Comparison of ENCODE assay signal across 20 cellular contexts in the genomic region with DNA sequence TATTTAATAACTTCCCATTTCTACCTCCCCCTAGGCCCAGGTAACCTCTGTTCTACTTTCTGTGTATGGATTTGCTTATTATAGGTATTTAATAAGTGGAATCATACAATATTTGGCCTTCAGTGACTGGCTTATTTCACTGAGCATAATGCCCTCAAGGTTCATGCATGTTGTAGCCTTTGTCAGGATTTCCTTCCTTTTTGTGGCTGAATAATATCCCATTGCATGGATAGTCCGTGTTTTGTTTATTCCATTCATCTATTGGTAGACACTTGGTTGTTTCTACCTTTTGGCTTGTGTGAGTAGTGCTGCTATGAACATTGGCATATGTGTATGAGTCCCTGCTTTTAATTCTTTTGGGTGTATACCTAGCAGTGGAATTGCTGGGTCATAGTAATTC. TPM values are rescaled to one million over a fixed set of nuclear protein-coding genes. Genes with fewer than 3 reads are reported as not detected.
DNase-seq lines count a peak whose midpoint lies in the region; ATAC-seq and TF ChIP-seq lines count a peak whose summit lies in the region.
"Had no signal": no experiment of that assay in that cellular context is flagged by ENCODE, and none has a peak within 500 bp of the region (broad histone marks: within the 10 kb centered on the region; RNA-seq: fewer than 3 reads in every experiment).

No MANE protein-coding gene starts in this region.

- no peaks in the 10 kb centered on the region for H3K9me2 ChIP-seq in GM23338 (ENCODE audit: insufficient read depth)

- no peak for TF ChIP-seq POLR2A in gastrocnemius medialis (IDR thresholded peaks at IDR 0.05)

- H3K4me3 Mint-ChIP-seq in activated T-cell treated with anti-CD3 and anti-CD28 coated beads, Interleukin-2, amount 50 U/mL, for 24 hours: no peak overlapping the region
- H3K4me3 Mint-ChIP-seq in activated T-cell treated with anti-CD3 and anti-CD28 coated beads, Interleukin-2, amount 50 U/mL, for 4 hours: no peak overlapping the region
- H3K4me3 Mint-ChIP-seq in GM23338: no peak overlapping the region; the same call in 2 of the 3 replicates
- H3K4me3 Mint-ChIP-seq: CD14-positive monocyte had no signal

- TF ChIP-seq CTCF in GM23338 (conservative IDR thresholded peaks at IDR 0.05; ENCODE audit: low read depth in 2 of 2): no peak
- TF ChIP-seq CTCF in gastrocnemius medialis (IDR thresholded peaks at IDR 0.05 in 4 of 5, conservative IDR thresholded peaks at IDR 0.05 in 1 of 5): no peak

- no peak overlapping the region for H3K4me2 ChIP-seq in GM23338
- H3K4me2 ChIP-seq: A549 had no signal

- peaks cover 80% of the 10 kb centered on the region for H3K4me1 ChIP-seq in GM23338 (ENCODE audit: insufficient read depth)
- peaks cover 33% of the 10 kb centered on the region for H3K4me1 ChIP-seq in endocrine pancreas (ENCODE audit: control insufficient read depth, insufficient read depth, low read length)
- H3K4me1 ChIP-seq in gastrocnemius medialis: peaks cover 93 to 94% of the 10 kb centered on the region in 2 donors

- H3K27ac Mint-ChIP-seq in activated T-cell treated with anti-CD3 and anti-CD28 coated beads, Interleukin-2, amount 50 U/mL, for 24 hours: peak overlapping the region; percentile 58
- H3K27ac Mint-ChIP-seq in GM23338: peak overlapping the region; percentile 54; the same call in 1 of the 2 replicates

- H3K27ac ChIP-seq in GM23338 (ENCODE audit: low read depth) (peak overlapping the region; percentile 11; the same call in 1 of the 2 replicates), gastrocnemius medialis (peak overlapping the region in 3 of 4 donors; percentile 31 to 74 (median 35))
- H3K27ac ChIP-seq: A549, HL-60 had no signal

- intact Hi-C loops in gastrocnemius medialis (cut with DNase I; ENCODE audit: low total_unique reads): no loop called here

- H3K4me1 Mint-ChIP-seq in activated T-cell treated with anti-CD3 and anti-CD28 coated beads, Interleukin-2, amount 50 U/mL, for 24 hours (ENCODE audit: low read depth): peaks cover 91% of the 10 kb centered on the region
- H3K4me1 Mint-ChIP-seq in activated T-cell treated with anti-CD3 and anti-CD28 coated beads, Interleukin-2, amount 50 U/mL, for 4 hours (ENCODE audit: low read depth): peaks cover 91% of the 10 kb centered on the region
- peaks cover 86% of the 10 kb centered on the region for H3K4me1 Mint-ChIP-seq in GM23338

- H3K36me3 Mint-ChIP-seq in activated T-cell treated with anti-CD3 and anti-CD28 coated beads, Interleukin-2, amount 50 U/mL, for 24 hours (ENCODE audit: low read depth): peaks cover 90% of the 10 kb centered on the region
- peaks cover 24% of the 10 kb centered on the region for H3K36me3 Mint-ChIP-seq in activated T-cell treated with anti-CD3 and anti-CD28 coated beads, Interleukin-2, amount 50 U/mL, for 4 hours (ENCODE audit: insufficient read depth)
- H3K36me3 Mint-ChIP-seq in GM23338 (ENCODE audit: low read depth): peaks cover 76% of the 10 kb centered on the region

- peaks cover 90% of the 10 kb centered on the region for H4K20me1 ChIP-seq in GM23338 (replicated peaks; ENCODE audit: insufficient read depth)

- no peaks in the 10 kb centered on the region for H3F3A ChIP-seq in GM23338 (replicated peaks; ENCODE audit: low read depth)

- in situ Hi-C loops in gastrocnemius medialis (cut with MboI; ENCODE audit: low sequenced_read_pairs in 4 of 4): no loop called here

- H3K9me3 ChIP-seq in endocrine pancreas (ENCODE audit: control insufficient read depth, low read length) (no peaks in the 10 kb centered on the region), gastrocnemius medialis (no peaks in the 10 kb centered on the region)
- H3K9me3 ChIP-seq: A549, MG63 had no signal

- H2AFZ ChIP-seq in GM23338: no peak overlapping the region

- H3K27me3 Mint-ChIP-seq in activated T-cell treated with anti-CD3 and anti-CD28 coated beads, Interleukin-2, amount 50 U/mL, for 24 hours: no peaks in the 10 kb centered on the region
- no peaks in the 10 kb centered on the region for H3K27me3 Mint-ChIP-seq in activated T-cell treated with anti-CD3 and anti-CD28 coated beads, Interleukin-2, amount 50 U/mL, for 4 hours (ENCODE audit: low read depth)
- H3K27me3 Mint-ChIP-seq in GM23338 (ENCODE audit: insufficient read depth, low read depth, poor library complexity): peaks cover 7% of the 10 kb centered on the region

- H3K36me3 ChIP-seq in GM23338 (ENCODE audit: insufficient read depth): peaks cover 17% of the 10 kb centered on the region; the same call in 1 of the 2 replicates
- H3K36me3 ChIP-seq in endocrine pancreas (ENCODE audit: control insufficient read depth, insufficient read depth, low read length): peaks cover 6% of the 10 kb centered on the region
- peaks cover 0 to 5% of the 10 kb centered on the region in 2 donors for H3K36me3 ChIP-seq in gastrocnemius medialis

- ATAC-seq in activated T-cell treated with anti-CD3 and anti-CD28 coated beads, Interleukin-2, amount 50 U/mL, for 4 hours: no peak
- no peak for ATAC-seq in GM23338
- ATAC-seq in gastrocnemius medialis: no peak
- no peak for ATAC-seq in GM21717 (IDR thresholded peaks at IDR 0.05; ENCODE audit: unreplicated experiment)
- no peak for ATAC-seq in HG03045 (IDR thresholded peaks at IDR 0.05; ENCODE audit: unreplicated experiment)
- ATAC-seq: A549 had no signal

- DNase-seq in activated T-cell treated with anti-CD3 and anti-CD28 coated beads, Interleukin-2, amount 50 U/mL, for 24 hours: no peak
- no peak for DNase-seq in activated T-cell treated with anti-CD3 and anti-CD28 coated beads, Interleukin-2, amount 50 U/mL, for 4 hours
- no peak for DNase-seq in GM23338 (ENCODE audit: low spot score)
- no peak for DNase-seq in gastrocnemius medialis
- DNase-seq in activated gamma-delta T cell (lab: John Stamatoyannopoulos, UW): no peak
- DNase-seq: DMS53, HCEC 1CT, KBM-7, MG63, NCI-H1092 treated with DMSO at 0.1 percent for 48 hours, NCI-H1694, NCI-H345, NCI-H526 treated with DMSO at 0.1 percent for 48 hours had no signal

- H3K27me3 ChIP-seq in GM23338 (ENCODE audit: insufficient read depth): no peaks in the 10 kb centered on the region
- no peaks in the 10 kb centered on the region for H3K27me3 ChIP-seq in endocrine pancreas (ENCODE audit: control insufficient read depth, insufficient read depth, low read length)
- no peaks in the 10 kb centered on the region for H3K27me3 ChIP-seq in gastrocnemius medialis
- H3K27me3 ChIP-seq: MG63 had no signal

- H3K4me3 ChIP-seq in GM23338 (no peak overlapping the region), endocrine pancreas (ENCODE audit: control insufficient read depth, insufficient read depth, low read length) (peak overlapping the region; percentile 4), gastrocnemius medialis (no peak overlapping the region)
- H3K4me3 ChIP-seq: A549, MG63 had no signal

- H3K9me3 Mint-ChIP-seq in activated T-cell treated with anti-CD3 and anti-CD28 coated beads, Interleukin-2, amount 50 U/mL, for 24 hours: no peaks in the 10 kb centered on the region
- H3K9me3 Mint-ChIP-seq in activated T-cell treated with anti-CD3 and anti-CD28 coated beads, Interleukin-2, amount 50 U/mL, for 4 hours: no peaks in the 10 kb centered on the region
- H3K9me3 Mint-ChIP-seq in GM23338: no peaks in the 10 kb centered on the region
- H3K9me3 Mint-ChIP-seq: CD14-positive monocyte had no signal

- peaks cover 99% of the 10 kb centered on the region for H3K79me2 ChIP-seq in GM23338 (replicated peaks; ENCODE audit: insufficient read depth)

- no peak overlapping the region for H3K9ac ChIP-seq in endocrine pancreas (ENCODE audit: control insufficient read depth, insufficient read depth, low read length)

TF ChIP-seq in GM23338, 12 proteins besides CTCF, POLR2A, EP300 and RAD21 (continues in another document):
- TF ChIP-seq JUNB (IDR thresholded peaks at IDR 0.05; ENCODE audit: unreplicated experiment) (no peak), ZNF114 (CRISPR knock-in tag; IDR thresholded peaks at IDR 0.05) (no peak), STAT1 (IDR thresholded peaks at IDR 0.05; ENCODE audit: unreplicated experiment) (no peak)

RNA-seq across cellular contexts. Expression of a gene that starts 9.4 kb away (rescaled TPM):
- total RNA-seq in activated T-cell treated with anti-CD3 and anti-CD28 coated beads, Interleukin-2, amount 50 U/mL, for 4 hours: 100 to 1,000 TPM; 448 to 486 (median 453) TPM
- total RNA-seq in GM23338 (2014; rRNA removed; shearing (Covaris generic)): 359 and 389 TPM in 2 replicates
- 276 and 291 TPM in 2 replicates for polyA plus RNA-seq in GM23338 (2016; fragmentation: Nextera tagmentation; extraction: Ambion mirVana)
- 10 to 100 TPM; 42.5 to 74.6 (median 57.8) TPM for total RNA-seq in gastrocnemius medialis

RNA-seq across cellular contexts. Expression of a gene that starts 41.1 kb away (rescaled TPM):
- total RNA-seq in activated T-cell treated with anti-CD3 and anti-CD28 coated beads, Interleukin-2, amount 50 U/mL, for 4 hours: 1 to 10 TPM; 6.4 to 9.5 (median 6.7) TPM
- 50.1 and 58.7 TPM in 2 replicates for total RNA-seq in GM23338 (2014; rRNA removed; shearing (Covaris generic))
- 18.9 and 20.7 TPM in 2 replicates for polyA plus RNA-seq in GM23338 (2016; fragmentation: Nextera tagmentation; extraction: Ambion mirVana)
- total RNA-seq in gastrocnemius medialis: 100 to 1,000 TPM; 173 to 183 (median 176) TPM

RNA-seq across cellular contexts. Expression of a gene that starts 48.2 kb away (rescaled TPM):
- under 1 TPM in 1 of 3 donors, not detected in 2; 0.13 TPM for total RNA-seq in activated T-cell treated with anti-CD3 and anti-CD28 coated beads, Interleukin-2, amount 50 U/mL, for 4 hours
- 0.07 and 0.31 TPM in 2 replicates for total RNA-seq in GM23338 (2014; rRNA removed; shearing (Covaris generic))
- polyA plus RNA-seq in GM23338 (2016; fragmentation: Nextera tagmentation; extraction: Ambion mirVana): 0.54 TPM in 1 of 2 replicates, not detected in the other
- under 1 TPM in 2 of 4 donors, not detected in 2; 0.16 to 0.27 TPM for total RNA-seq in gastrocnemius medialis
- total RNA-seq: RPMI7951 had no signal

RNA-seq across cellular contexts. Expression of a gene that starts 59.7 kb away (rescaled TPM):
- 10 to 100 TPM; 27.8 to 31.2 (median 29.4) TPM for total RNA-seq in activated T-cell treated with anti-CD3 and anti-CD28 coated beads, Interleukin-2, amount 50 U/mL, for 4 hours
- total RNA-seq in GM23338 (2014; rRNA removed; shearing (Covaris generic)): 29.2 and 45.0 TPM in 2 replicates
- 27.4 and 31.6 TPM in 2 replicates for polyA plus RNA-seq in GM23338 (2016; fragmentation: Nextera tagmentation; extraction: Ambion mirVana)
- 10 to 100 TPM in 1 of 4 donors, 1 to 10 TPM in 3; 4.7 to 13.3 (median 6.9) TPM for total RNA-seq in gastrocnemius medialis
